8 cellular contexts compared by ENCODE assay signal in the genomic region with DNA sequence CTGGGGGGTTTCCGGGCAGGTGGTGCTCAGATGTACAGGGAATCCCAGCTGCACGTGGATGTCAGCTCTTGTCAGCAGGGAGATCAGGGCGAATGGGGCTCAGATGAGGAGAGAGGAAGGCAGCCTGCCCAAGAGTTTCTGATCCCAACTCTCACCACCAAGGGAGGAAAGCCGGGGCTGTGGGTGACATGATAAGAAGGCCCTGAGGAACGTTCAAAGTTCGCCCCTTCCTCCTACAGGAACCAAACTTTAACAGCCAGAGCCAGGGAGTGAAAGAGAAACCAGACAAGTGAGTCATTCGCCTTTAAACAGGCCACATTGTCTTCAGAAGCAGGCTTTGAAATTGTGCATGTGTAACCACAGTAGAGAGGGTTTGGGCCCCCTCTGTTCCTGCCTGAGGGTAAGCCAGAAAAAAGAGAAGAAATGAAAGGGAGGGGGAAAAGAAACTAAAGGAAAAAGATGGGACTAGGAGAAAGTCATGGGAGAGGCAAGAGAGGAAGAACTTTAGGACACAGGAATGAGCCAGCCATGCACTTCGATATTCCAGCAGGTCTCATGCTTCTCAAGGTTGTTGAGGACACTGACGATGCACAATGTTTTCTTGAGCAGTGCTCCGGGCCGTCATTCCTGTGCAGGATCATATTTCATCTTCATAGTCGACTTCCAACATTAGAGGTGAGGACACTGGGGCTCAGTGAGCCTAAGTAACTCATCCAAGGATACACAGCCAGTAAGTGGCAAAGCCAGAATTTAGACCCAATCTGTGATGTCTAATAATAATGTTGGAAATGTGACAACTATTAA.
DNase-seq lines count a peak whose midpoint lies in the region; ATAC-seq and TF ChIP-seq lines count a peak whose summit lies in the region.

No MANE protein-coding gene starts in this region.

- peaks cover under 1% of the 10 kb centered on the region for H3K27me3 Mint-ChIP-seq in activated T-helper 1 cell treated with anti-CD3 and anti-CD28 coated beads, Interleukin-12 subunit alpha, Interleukin-12 subunit beta, Interleukin-2, Interleukin-4 antibody, amounts not matched to agents 30 ng/mL and 10 ng/mL and 1 ng/mL, durations not matched to agents 14 hours and 24 hours and 36 hours (ENCODE audit: insufficient read depth)
- peaks cover 13% of the 10 kb centered on the region for H3K27me3 Mint-ChIP-seq in osteocyte (ENCODE audit: unreplicated experiment)

- no peak overlapping the region for H3K4me3 Mint-ChIP-seq in activated T-helper 1 cell treated with anti-CD3 and anti-CD28 coated beads, Interleukin-12 subunit alpha, Interleukin-12 subunit beta, Interleukin-2, Interleukin-4 antibody, amounts not matched to agents 30 ng/mL and 10 ng/mL and 1 ng/mL, durations not matched to agents 14 hours and 24 hours and 36 hours
- H3K4me3 Mint-ChIP-seq in osteocyte (ENCODE audit: unreplicated experiment) = no peak overlapping the region

- no peaks in the 10 kb centered on the region for H3K36me3 ChIP-seq in BLaER1

- peaks cover 18% of the 10 kb centered on the region for H3K4me1 ChIP-seq in BLaER1

- peak overlapping the region; percentile 43 for H3K27ac Mint-ChIP-seq in activated T-helper 1 cell treated with anti-CD3 and anti-CD28 coated beads, Interleukin-12 subunit alpha, Interleukin-12 subunit beta, Interleukin-2, Interleukin-4 antibody, amounts not matched to agents 30 ng/mL and 10 ng/mL and 1 ng/mL, durations not matched to agents 14 hours and 24 hours and 36 hours
- H3K27ac Mint-ChIP-seq in osteocyte (ENCODE audit: unreplicated experiment) = peak overlapping the region; percentile 58

- H3K9me3 Mint-ChIP-seq in activated T-helper 1 cell treated with anti-CD3 and anti-CD28 coated beads, Interleukin-12 subunit alpha, Interleukin-12 subunit beta, Interleukin-2, Interleukin-4 antibody, amounts not matched to agents 30 ng/mL and 10 ng/mL and 1 ng/mL, durations not matched to agents 14 hours and 24 hours and 36 hours = peaks cover 36% of the 10 kb centered on the region
- H3K9me3 Mint-ChIP-seq in osteocyte (ENCODE audit: unreplicated experiment) = no peaks in the 10 kb centered on the region

- no peak overlapping the region for H3K9ac ChIP-seq in BLaER1

- H3K4me2 ChIP-seq in BLaER1 = peak overlapping the region; percentile 21

- H3K4me1 Mint-ChIP-seq in activated T-helper 1 cell treated with anti-CD3 and anti-CD28 coated beads, Interleukin-12 subunit alpha, Interleukin-12 subunit beta, Interleukin-2, Interleukin-4 antibody, amounts not matched to agents 30 ng/mL and 10 ng/mL and 1 ng/mL, durations not matched to agents 14 hours and 24 hours and 36 hours (ENCODE audit: low read depth) = peaks cover 9% of the 10 kb centered on the region
- peaks cover 12% of the 10 kb centered on the region for H3K4me1 Mint-ChIP-seq in osteocyte (ENCODE audit: unreplicated experiment)

- H3K27ac ChIP-seq in BLaER1 = peak overlapping the region; percentile 49; the same call in 1 of the 2 replicates

- H3K9me3 ChIP-seq in BLaER1 = peaks cover 7% of the 10 kb centered on the region

- no peak for TF ChIP-seq CTCF in osteocyte (IDR thresholded peaks at IDR 0.05)

- no peak overlapping the region for H3K4me3 ChIP-seq in BLaER1

- H3K36me3 Mint-ChIP-seq in activated T-helper 1 cell treated with anti-CD3 and anti-CD28 coated beads, Interleukin-12 subunit alpha, Interleukin-12 subunit beta, Interleukin-2, Interleukin-4 antibody, amounts not matched to agents 30 ng/mL and 10 ng/mL and 1 ng/mL, durations not matched to agents 14 hours and 24 hours and 36 hours (ENCODE audit: low read depth) = no peaks in the 10 kb centered on the region
- no peaks in the 10 kb centered on the region for H3K36me3 Mint-ChIP-seq in osteocyte (ENCODE audit: unreplicated experiment)

- intact Hi-C loops in activated T-helper 1 cell treated with anti-CD3 and anti-CD28 coated beads, Interleukin-12 subunit alpha, Interleukin-12 subunit beta, Interleukin-2, Interleukin-4 antibody, amounts not matched to agents 30 ng/mL and 10 ng/mL and 1 ng/mL, durations not matched to agents 14 hours and 24 hours and 36 hours (cut with micrococcal nuclease) = no loop called here

- no peaks in the 10 kb centered on the region for H3K27me3 ChIP-seq in BLaER1

- DNase-seq in activated T-helper 1 cell treated with anti-CD3 and anti-CD28 coated beads, Interleukin-12 subunit alpha, Interleukin-12 subunit beta, Interleukin-2, Interleukin-4 antibody, amounts not matched to agents 30 ng/mL and 10 ng/mL and 1 ng/mL, durations not matched to agents 14 hours and 24 hours and 36 hours (ENCODE audit: low spot score) = no peak
- DNase-seq in osteocyte (ENCODE audit: extremely low spot score, unreplicated experiment) (peak; percentile 23), midbrain (lab: John Stamatoyannopoulos, UW) (no peak), RKO (ENCODE audit: low spot score) (no peak)
- DNase-seq in stimulated activated CD4-positive, alpha-beta T cell treated with anti-CD3 and anti-CD28 coated beads, Interleukin-1b, Interleukin-23, amount 100 ng/mL, for 48 hours = no peak

- peak; percentile 90 for ATAC-seq in GM19438 (IDR thresholded peaks at IDR 0.05; ENCODE audit: low read depth, unreplicated experiment)
- peak; percentile 95 for ATAC-seq in HG03354 (IDR thresholded peaks at IDR 0.05; ENCODE audit: poor library complexity, severe bottlenecking, unreplicated experiment)

- no peaks in the 10 kb centered on the region for H4K20me1 ChIP-seq in BLaER1
